9 cellular contexts compared by ENCODE assay signal in the genomic region with DNA sequence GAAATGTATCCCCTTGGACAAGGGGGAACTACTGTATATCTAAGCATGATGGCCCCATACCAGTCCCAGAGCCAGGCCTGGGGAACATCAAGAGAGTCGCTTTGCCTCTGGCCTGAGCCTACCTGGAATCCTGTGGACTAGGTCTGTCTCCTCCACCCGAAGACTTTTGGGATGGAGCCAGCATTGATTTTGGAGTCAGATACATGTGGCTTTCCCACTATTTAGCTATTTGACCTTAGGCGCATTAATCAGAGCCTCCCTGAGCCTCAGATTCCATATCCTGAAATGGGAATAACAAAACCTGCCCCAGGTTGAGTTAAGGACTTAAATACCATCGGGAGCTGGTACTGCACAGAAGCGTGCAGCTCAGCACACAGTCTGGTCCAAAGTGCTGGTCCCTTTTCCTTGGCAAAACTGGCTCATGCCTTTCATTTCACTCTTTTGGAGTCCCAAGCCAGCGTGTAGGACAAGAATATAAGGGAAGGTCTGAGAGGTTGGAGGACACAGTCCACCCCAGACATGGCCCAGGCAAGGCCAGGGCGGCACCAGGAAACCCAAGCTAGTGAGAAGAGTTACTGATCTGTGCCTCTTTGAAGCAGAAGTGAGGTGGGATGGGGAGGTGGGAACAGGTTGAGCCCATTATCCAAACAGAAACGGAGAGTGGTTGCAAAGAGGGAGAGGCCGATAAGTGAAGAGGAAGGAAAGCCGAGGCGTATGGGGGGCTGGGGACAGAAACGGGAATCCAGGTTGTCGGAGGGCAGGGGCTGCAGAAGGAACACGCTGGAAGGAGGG. TPM values are rescaled to one million over a fixed set of nuclear protein-coding genes. Genes with fewer than 3 reads are reported as not detected.
DNase-seq lines count a peak whose midpoint lies in the region; ATAC-seq and TF ChIP-seq lines count a peak whose summit lies in the region.
"Had no signal": no experiment of that assay in that cellular context is flagged by ENCODE, and none has a peak within 500 bp of the region (broad histone marks: within the 10 kb centered on the region; RNA-seq: fewer than 3 reads in every experiment).

No MANE protein-coding gene starts in this region.

- no peak overlapping the region for H3K23ac ChIP-seq in mesendoderm (ENCODE audit: low read length)

- H3K9me3 Mint-ChIP-seq in activated T-cell treated with anti-CD3 and anti-CD28 coated beads, Interleukin-2, amount 50 U/mL, for 4 hours = no peaks in the 10 kb centered on the region
- no peaks in the 10 kb centered on the region for H3K9me3 Mint-ChIP-seq in MCF 10A (ENCODE audit: unreplicated experiment)

- no peaks in the 10 kb centered on the region for H3K79me1 ChIP-seq in mesendoderm (ENCODE audit: low read length)

- no peak overlapping the region for H4K8ac ChIP-seq in mesendoderm (ENCODE audit: low read depth, low read length)

- H3K4ac ChIP-seq in mesendoderm (ENCODE audit: low read depth, low read length) = no peak overlapping the region

- H3K27me3 Mint-ChIP-seq in activated T-cell treated with anti-CD3 and anti-CD28 coated beads, Interleukin-2, amount 50 U/mL, for 4 hours (ENCODE audit: low read depth) = peaks cover 39% of the 10 kb centered on the region
- H3K27me3 Mint-ChIP-seq in MCF 10A (ENCODE audit: insufficient read depth, unreplicated experiment) = peaks cover 23% of the 10 kb centered on the region

- no peaks in the 10 kb centered on the region for H3K79me2 ChIP-seq in mesendoderm (ENCODE audit: control insufficient read depth, insufficient read depth, low read length)

- H3K4me1 Mint-ChIP-seq in activated T-cell treated with anti-CD3 and anti-CD28 coated beads, Interleukin-2, amount 50 U/mL, for 4 hours (ENCODE audit: low read depth) = peaks cover 10% of the 10 kb centered on the region
- H3K4me1 Mint-ChIP-seq in MCF 10A (ENCODE audit: insufficient read depth, unreplicated experiment) = peaks cover 13% of the 10 kb centered on the region

- no peak overlapping the region for H2AK5ac ChIP-seq in mesendoderm (ENCODE audit: low read length)

- H3K27me3 ChIP-seq in mesendoderm (ENCODE audit: insufficient read depth, low read length, poor library complexity) (peaks cover 14% of the 10 kb centered on the region), thymus (ENCODE audit: control insufficient read depth, insufficient read depth) (no peaks in the 10 kb centered on the region)

- H3K4me2 ChIP-seq in mesendoderm (ENCODE audit: low read length) = peak overlapping the region; percentile 57

- no peak overlapping the region for H2BK15ac ChIP-seq in mesendoderm (replicated peaks; ENCODE audit: low read depth)

- H2BK120ac ChIP-seq in mesendoderm (ENCODE audit: low read depth, low read length) = no peak overlapping the region

- no peaks in the 10 kb centered on the region for H3K9me3 ChIP-seq in thymus (ENCODE audit: control insufficient read depth)

- H3K4me1 ChIP-seq in mesendoderm (ENCODE audit: control insufficient read depth, low read depth, low read length) (no peaks in the 10 kb centered on the region), thymus (ENCODE audit: control insufficient read depth, insufficient read depth, low read length) (peaks cover 16% of the 10 kb centered on the region)

- peak overlapping the region; percentile 64 for H3K4me3 Mint-ChIP-seq in activated T-cell treated with anti-CD3 and anti-CD28 coated beads, Interleukin-2, amount 50 U/mL, for 4 hours
- peak overlapping the region; percentile 62 for H3K4me3 Mint-ChIP-seq in MCF 10A (ENCODE audit: unreplicated experiment)

- no peak overlapping the region for H3K27ac ChIP-seq in mesendoderm (ENCODE audit: low read depth, low read length)
- no peak overlapping the region for H3K27ac ChIP-seq in thymus (ENCODE audit: low read depth)

- DNase-seq in activated T-cell treated with anti-CD3 and anti-CD28 coated beads, Interleukin-2, amount 50 U/mL, for 4 hours = no peak
- no peak for DNase-seq in activated T-cell treated with anti-CD3 and anti-CD28 coated beads, Interleukin-2, amount 50 U/mL, for 48 hours
- no peak for DNase-seq in MCF 10A (ENCODE audit: unreplicated experiment)
- DNase-seq in mesendoderm = no peak
- DNase-seq in NCI-H82 treated with DMSO at 0.1 percent for 48 hours (lab: John Stamatoyannopoulos, UW; ENCODE audit: unreplicated experiment) = no peak
- DNase-seq in NCI-H187 (lab: John Stamatoyannopoulos, UW) = no peak
- DNase-seq: SIG-M5 had no signal

- POLR2A ChIA-PET in MCF 10A (lab: Yijun Ruan, JAX) = interaction anchor here (0.6 to 1.9 kb wide), 6 partner anchors 16 to 49 kb away, joined by 3 to 5 read pairs (median 4); no protein-coding TSS in a partner anchor

- no peak overlapping the region for H3K27ac Mint-ChIP-seq in MCF 10A (ENCODE audit: low read depth, unreplicated experiment)

- ATAC-seq in activated T-cell treated with anti-CD3 and anti-CD28 coated beads, Interleukin-2, amount 50 U/mL, for 4 hours = no peak
- no peak for ATAC-seq in GM18909 (IDR thresholded peaks at IDR 0.05; ENCODE audit: poor library complexity, unreplicated experiment)

- WGBS in mesendoderm (ENCODE audit: extremely low coverage, insufficient coverage, low lambda C conversion rate) = no CpG with 5 or more reads among the region's 14 CpGs
- 62% methylated on average over 14 of the region's 14 CpGs for WGBS in thymus

- H2BK5ac ChIP-seq in mesendoderm (ENCODE audit: low read length) = no peak overlapping the region

- no peak for TF ChIP-seq CTCF in MCF 10A (IDR thresholded peaks at IDR 0.05; ENCODE audit: unreplicated experiment)

- BruUV-seq in MCF 10A (replicated peaks; lab: Mats Ljungman, UMichigan) = no TSS peak

- CTCF ChIA-PET in MCF 10A (lab: Yijun Ruan, JAX) = interaction anchor here (0.6 to 2.5 kb wide), 9 partner anchors 14 to 89 kb away, joined by 3 to 20 read pairs (median 3); no protein-coding TSS in a partner anchor

- H3K9ac ChIP-seq in mesendoderm (ENCODE audit: low read length) = no peak overlapping the region

- intact Hi-C loops in MCF 10A (cut with micrococcal nuclease) = no loop called here

- H3K4me3 ChIP-seq in mesendoderm (ENCODE audit: low read length) = no peak overlapping the region
- H3K4me3 ChIP-seq in thymus (ENCODE audit: low read length) = peak overlapping the region; percentile 63

- H3K18ac ChIP-seq in mesendoderm (ENCODE audit: low read length) = no peak overlapping the region

- no peaks in the 10 kb centered on the region for H3K36me3 ChIP-seq in mesendoderm (ENCODE audit: control insufficient read depth, insufficient read depth, low read length)
- H3K36me3 ChIP-seq in thymus (ENCODE audit: control insufficient read depth, insufficient read depth) = no peaks in the 10 kb centered on the region

- no peak overlapping the region for H4K5ac ChIP-seq in mesendoderm (ENCODE audit: low read length)

- H3K56ac ChIP-seq in mesendoderm (ENCODE audit: low read length) = peak overlapping the region; percentile 56

- no peaks in the 10 kb centered on the region for H3K36me3 Mint-ChIP-seq in activated T-cell treated with anti-CD3 and anti-CD28 coated beads, Interleukin-2, amount 50 U/mL, for 4 hours (ENCODE audit: insufficient read depth)
- H3K36me3 Mint-ChIP-seq in MCF 10A (ENCODE audit: insufficient read depth, unreplicated experiment) = no peaks in the 10 kb centered on the region

RNA-seq across cellular contexts. Expression of a gene that starts 1.0 kb away (rescaled TPM):
- total RNA-seq in activated T-cell treated with anti-CD3 and anti-CD28 coated beads, Interleukin-2, amount 50 U/mL, for 4 hours = under 1 TPM in 1 of 3 donors, not detected in 2; 0.43 TPM
- not detected in 2 replicates for total RNA-seq in MCF 10A (2022)
- 0.94 TPM for polyA plus RNA-seq in mesendoderm (2013, experiment 1 of 2)
- 1.0 TPM for polyA plus RNA-seq in mesendoderm (2013, experiment 2 of 2)
- 2.9 TPM for polyA plus RNA-seq in thymus
